In genomic region chr9:109584205-109584604, GRCh38 we compare ENCODE assay signal across 27 cellular contexts.
DNase-seq lines count a peak whose midpoint lies in the region; ATAC-seq and TF ChIP-seq lines count a peak whose summit lies in the region.
"Had no signal": no experiment of that assay in that cellular context is flagged by ENCODE, and none has a peak within 500 bp of the region (broad histone marks: within the 10 kb centered on the region; RNA-seq: fewer than 3 reads in every experiment).

No MANE protein-coding gene starts in this region.

- no peak for TF ChIP-seq EP300 in transverse colon (IDR thresholded peaks at IDR 0.05; ENCODE audit: low read depth)

- H3K27ac ChIP-seq in cardiac muscle cell (no peak overlapping the region), foreskin keratinocyte (no peak overlapping the region), transverse colon (no peak overlapping the region)
- H3K27ac ChIP-seq: KMS-11, SJSA1 had no signal

- peak; percentile 6 for TF ChIP-seq CTCF in cardiac muscle cell (IDR thresholded peaks at IDR 0.05; ENCODE audit: low read depth, low read length)
- peak; percentile 14 for TF ChIP-seq CTCF in choroid plexus epithelial cell (conservative IDR thresholded peaks at IDR 0.05; ENCODE audit: low read depth, low read length)
- peak; percentile 15 for TF ChIP-seq CTCF in foreskin keratinocyte (conservative IDR thresholded peaks at IDR 0.05)
- peak; percentile 30 for TF ChIP-seq CTCF in type B pancreatic cell (conservative IDR thresholded peaks at IDR 0.05)
- no peak for TF ChIP-seq CTCF in transverse colon (IDR thresholded peaks at IDR 0.05)

- 71% methylated on average over 4 of the region's 4 CpGs; no CpG with 5 or more reads in 1 of the 2 donors for WGBS in transverse colon (ENCODE audit: low coverage in 1 of 2), 2 donors

- no peak for ATAC-seq in left cardiac atrium
- ATAC-seq in foreskin keratinocyte, result no peak
- no peak for ATAC-seq in HG03432 (IDR thresholded peaks at IDR 0.05; ENCODE audit: unreplicated experiment)
- ATAC-seq: CD8-positive, alpha-beta T cell; Panc1; Right ventricle myocardium inferior had no signal

- peaks cover 8% of the 10 kb centered on the region for H3K27me3 Mint-ChIP-seq in type B pancreatic cell

- no peaks in the 10 kb centered on the region for H3K4me1 Mint-ChIP-seq in type B pancreatic cell (ENCODE audit: unreplicated experiment)

- DNase-seq in cardiac muscle cell (ENCODE audit: low read depth in 1 of 2, low spot score in 1 of 2) (no peak), left cardiac atrium (no peak), choroid plexus epithelial cell (ENCODE audit: low read depth) (no peak), foreskin keratinocyte (no peak), type B pancreatic cell (ENCODE audit: extremely low spot score, unreplicated experiment) (no peak), transverse colon (no peak), HT-29 (ENCODE audit: low spot score) (no peak)
- DNase-seq: 8988T; AML-193; C1 segment of cervical spinal cord; Calu3; CD8-positive, alpha-beta T cell; GDM1; H7; IMR-90; NCI-H1092 treated with DMSO at 0.1 percent for 48 hours; NCI-H1436 treated with DMSO at 0.1 percent for 48 hours; NCI-H2029; NCI-H226; NCI-H510A treated with DMSO at 0.1 percent for 48 hours; NCI-H774; NK-92 treated with Interleukin-12 subunit alpha and Interleukin-12 subunit beta, amount 100 ng/mL, for 24 hours had no signal

- H3K4me1 ChIP-seq in cardiac muscle cell (ENCODE audit: low read depth) (peaks cover 25% of the 10 kb centered on the region), foreskin keratinocyte (no peaks in the 10 kb centered on the region), transverse colon (no peaks in the 10 kb centered on the region)
- H3K4me1 ChIP-seq: SJSA1 had no signal

- H3K4me3 ChIP-seq in cardiac muscle cell, result no peak overlapping the region
- no peak overlapping the region for H3K4me3 ChIP-seq in choroid plexus epithelial cell (ENCODE audit: low read depth, low read length)
- H3K4me3 ChIP-seq in transverse colon, result no peak overlapping the region
- H3K4me3 ChIP-seq: SJSA1 had no signal

- H3K27ac Mint-ChIP-seq in type B pancreatic cell, result no peak overlapping the region
- H3K27ac Mint-ChIP-seq: CD8-positive, alpha-beta T cell had no signal

- in situ Hi-C loops in transverse colon (cut with MboI; ENCODE audit: low pct_ligation_motif_present in 1 of 4, low pct_unique_long_range_greater_than_20kb in 1 of 4, low sequenced_read_pairs in 3 of 4), result loop anchor here in 1 of 4 donors (25.0 kb wide), 1 partner anchor 228 kb away; no protein-coding TSS in a partner anchor

- intact Hi-C loops in left cardiac atrium (cut with DNase I), result no loop called here
- intact Hi-C loops in transverse colon (cut with DNase I; ENCODE audit: low total_unique reads), result no loop called here

- H3K4me3 Mint-ChIP-seq in type B pancreatic cell, result no peak overlapping the region
- H3K4me3 Mint-ChIP-seq: CD8-positive, alpha-beta T cell had no signal

- no peak for TF ChIP-seq POLR2A in transverse colon (IDR thresholded peaks at IDR 0.05)

- H3K9me3 ChIP-seq in cardiac muscle cell (ENCODE audit: low read depth) (no peaks in the 10 kb centered on the region), transverse colon (no peaks in the 10 kb centered on the region)
- H3K9me3 ChIP-seq: SJSA1 had no signal

- peaks cover 3% of the 10 kb centered on the region for H3K9me3 Mint-ChIP-seq in type B pancreatic cell

- H3K27me3 ChIP-seq in cardiac muscle cell (no peaks in the 10 kb centered on the region), foreskin keratinocyte (peaks cover 27% of the 10 kb centered on the region), transverse colon (no peaks in the 10 kb centered on the region)
- H3K27me3 ChIP-seq: SJSA1 had no signal

- no peaks in the 10 kb centered on the region for H3K36me3 Mint-ChIP-seq in type B pancreatic cell
- H3K36me3 Mint-ChIP-seq: CD8-positive, alpha-beta T cell had no signal

- no peaks in the 10 kb centered on the region for H3K36me3 ChIP-seq in cardiac muscle cell
- no peaks in the 10 kb centered on the region for H3K36me3 ChIP-seq in transverse colon
- H3K36me3 ChIP-seq: SJSA1 had no signal

Comparison
In these comparisons a context has a peak if more than half of its experiments do, and no peak if none do; other contexts are left out.
1. CTCF ChIP-seq: peak in cardiac muscle cell (single experiment), choroid plexus epithelial cell (single experiment), foreskin keratinocyte (single experiment) and type B pancreatic cell (single experiment); none in transverse colon (0 of 5).